21 cellular contexts compared by ENCODE assay signal in genomic region chr7:157719705-157720655, GRCh38.
"Had no signal": no experiment of that assay in that cellular context is flagged by ENCODE, and none has a peak within 500 bp of the region (broad histone marks: within the 10 kb centered on the region; RNA-seq: fewer than 3 reads in every experiment).

No MANE protein-coding gene starts in this region.

- H3K4me1 ChIP-seq: Peyer's patch, SJCRH30 had no signal

- ATAC-seq: activated CD8-positive, alpha-beta T cell treated with anti-CD3 and anti-CD28 coated beads, Interleukin-2, amount 10 ng/mL, durations not matched to agents 7 days and 5 days had no signal

- H3K27me3 ChIP-seq: brain microvascular endothelial cell, cardiac muscle cell, MG63, Peyer's patch had no signal

- H3K9me3 ChIP-seq: MG63, Peyer's patch, SJCRH30 had no signal

- H3K9me3 Mint-ChIP-seq: activated naive CD8-positive, alpha-beta T cell treated with anti-CD3 and anti-CD28 coated beads for 36 hours had no signal

- H3K4me3 ChIP-seq: cardiac muscle cell, MG63, Peyer's patch, SJCRH30 had no signal

- H3K27ac ChIP-seq: brain microvascular endothelial cell, cardiac muscle cell, Peyer's patch, RWPE1, SJCRH30, VCaP had no signal

- DNase-seq: activated CD4-positive, alpha-beta T cell treated with anti-CD3 and anti-CD28 coated beads for 4 hours; activated CD8-positive, alpha-beta memory T cell treated with anti-CD3 and anti-CD28 coated beads, Interleukin-2, amount 50 U/mL, for 48 hours; activated CD8-positive, alpha-beta T cell treated with anti-CD3 and anti-CD28 coated beads, Interleukin-2, amount 10 ng/mL, durations not matched to agents 7 days and 5 days; activated naive CD8-positive, alpha-beta T cell treated with anti-CD3 and anti-CD28 coated beads for 36 hours; brain microvascular endothelial cell; MG63; MV-4-11; NCI-H1092 treated with DMSO at 0.1 percent for 48 hours; NCI-H1417 treated with DMSO at 0.1 percent for 48 hours; NCI-H1694; NCI-H2029 treated with DMSO at 0.1 percent for 48 hours; NCI-H446; NCI-H524; Right ventricle myocardium superior; SJCRH30; SK-N-SH; T-helper 1 cell had no signal

- H3K36me3 Mint-ChIP-seq: activated naive CD8-positive, alpha-beta T cell treated with anti-CD3 and anti-CD28 coated beads for 36 hours had no signal

- H3K36me3 ChIP-seq: brain microvascular endothelial cell, cardiac muscle cell, MG63, Peyer's patch, SJCRH30 had no signal

- H3K27ac Mint-ChIP-seq: activated CD8-positive, alpha-beta T cell treated with anti-CD3 and anti-CD28 coated beads, Interleukin-2, amount 10 ng/mL, durations not matched to agents 7 days and 5 days; activated naive CD8-positive, alpha-beta T cell treated with anti-CD3 and anti-CD28 coated beads for 36 hours had no signal

- H3K4me3 Mint-ChIP-seq: activated CD8-positive, alpha-beta T cell treated with anti-CD3 and anti-CD28 coated beads, Interleukin-2, amount 10 ng/mL, durations not matched to agents 7 days and 5 days; activated naive CD8-positive, alpha-beta T cell treated with anti-CD3 and anti-CD28 coated beads for 36 hours had no signal

- H3K4me1 Mint-ChIP-seq: activated naive CD8-positive, alpha-beta T cell treated with anti-CD3 and anti-CD28 coated beads for 36 hours had no signal
